In the genomic region with DNA sequence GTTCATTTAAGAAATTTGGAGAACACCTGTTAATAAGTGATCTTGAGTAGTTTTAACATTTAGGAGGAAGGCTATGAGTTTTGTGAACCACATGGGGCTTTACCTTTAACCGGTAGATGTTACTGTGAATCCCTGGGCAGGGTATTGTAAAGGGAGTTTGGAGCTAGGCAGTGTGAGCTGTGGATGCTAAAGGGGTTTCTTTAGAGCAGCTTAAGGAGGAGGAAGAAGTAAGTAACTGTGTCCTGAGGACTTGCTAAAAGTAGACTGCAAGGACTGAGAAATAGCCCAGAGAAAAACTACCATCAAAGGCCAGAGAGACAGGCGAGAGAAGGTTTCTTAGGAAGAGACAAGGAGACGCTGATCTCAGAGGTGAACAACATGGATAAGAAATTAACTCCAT, we compare ENCODE assay signal across 17 cellular contexts. TPM values are rescaled to one million over a fixed set of nuclear protein-coding genes. Genes with fewer than 3 reads are reported as not detected.
A peak's percentile ranks its signal among the peaks of the same experiment; 100 is the strongest.
DNase-seq lines count a peak whose midpoint lies in the region; ATAC-seq, FAIRE-seq and TF ChIP-seq lines count a peak whose summit lies in the region.
"Had no signal": no experiment of that assay in that cellular context is flagged by ENCODE, and none has a peak within 500 bp of the region (broad histone marks: within the 10 kb centered on the region; RNA-seq: fewer than 3 reads in every experiment).

No MANE protein-coding gene starts in this region.

- peaks cover 10% of the 10 kb centered on the region for H3K27me3 Mint-ChIP-seq in CD4-positive, CD25-positive, alpha-beta regulatory T cell
- no peaks in the 10 kb centered on the region for H3K27me3 Mint-ChIP-seq in T-helper 1 cell treated with Interleukin-12 subunit alpha and Interleukin-12 subunit beta and Interleukin-4 antibody, amounts not matched to agents 30 μg/mL and 1 μg/mL, for 36 hours (ENCODE audit: low read depth)
- peaks cover 7 to 28% (median 24%) of the 10 kb centered on the region in 3 donors for H3K27me3 Mint-ChIP-seq in immature natural killer cell (ENCODE audit: low read depth in 3 of 3)
- H3K27me3 Mint-ChIP-seq: brain had no signal

- peak overlapping the region; percentile 97 for H3K4me3 ChIP-seq in CD4-positive, CD25-positive, alpha-beta regulatory T cell (ENCODE audit: low read depth, low read length)
- H3K4me3 ChIP-seq: mucosa of descending colon had no signal

- peaks cover 0 to 6% (median 0%) of the 10 kb centered on the region in 7 donors for H3K9me3 Mint-ChIP-seq in CD4-positive, CD25-positive, alpha-beta regulatory T cell
- no peaks in the 10 kb centered on the region for H3K9me3 Mint-ChIP-seq in T-helper 1 cell treated with Interleukin-12 subunit alpha and Interleukin-12 subunit beta and Interleukin-4 antibody, amounts not matched to agents 30 μg/mL and 1 μg/mL, for 36 hours
- no peaks in the 10 kb centered on the region for H3K9me3 Mint-ChIP-seq in immature natural killer cell
- H3K9me3 Mint-ChIP-seq: brain had no signal

- TF ChIP-seq POLR2A in GM12892 (IDR thresholded peaks at IDR 0.05; ENCODE audit: low read depth, low read length) = no peak

- H3K4me1 ChIP-seq in CD4-positive, CD25-positive, alpha-beta regulatory T cell (ENCODE audit: control insufficient read depth, insufficient read depth, low read length, poor library complexity, severe bottlenecking) = peaks cover 73% of the 10 kb centered on the region
- H3K4me1 ChIP-seq: BE2C had no signal

- peaks cover 82% of the 10 kb centered on the region for H3K36me3 Mint-ChIP-seq in CD4-positive, CD25-positive, alpha-beta regulatory T cell
- peaks cover 72% of the 10 kb centered on the region for H3K36me3 Mint-ChIP-seq in T-helper 1 cell treated with Interleukin-12 subunit alpha and Interleukin-12 subunit beta and Interleukin-4 antibody, amounts not matched to agents 30 μg/mL and 1 μg/mL, for 36 hours (ENCODE audit: low read depth)
- peaks cover 0 to 9% (median 3%) of the 10 kb centered on the region in 3 donors for H3K36me3 Mint-ChIP-seq in immature natural killer cell
- H3K36me3 Mint-ChIP-seq: brain had no signal

- H3K27ac Mint-ChIP-seq in CD4-positive, CD25-positive, alpha-beta regulatory T cell = peak overlapping the region; percentile 97 to 99 (median 99)
- H3K27ac Mint-ChIP-seq in T-helper 1 cell treated with Interleukin-12 subunit alpha and Interleukin-12 subunit beta and Interleukin-4 antibody, amounts not matched to agents 30 μg/mL and 1 μg/mL, for 36 hours = peak overlapping the region; percentile 98
- peak overlapping the region; percentile 68 to 98 (median 90) for H3K27ac Mint-ChIP-seq in immature natural killer cell

- peak overlapping the region; percentile 97 to 99 (median 98) for H3K4me3 Mint-ChIP-seq in CD4-positive, CD25-positive, alpha-beta regulatory T cell
- peak overlapping the region; percentile 97 for H3K4me3 Mint-ChIP-seq in T-helper 1 cell treated with Interleukin-12 subunit alpha and Interleukin-12 subunit beta and Interleukin-4 antibody, amounts not matched to agents 30 μg/mL and 1 μg/mL, for 36 hours
- peak overlapping the region; percentile 44 to 87 (median 60) for H3K4me3 Mint-ChIP-seq in immature natural killer cell
- H3K4me3 Mint-ChIP-seq: brain had no signal

- peaks cover 21% of the 10 kb centered on the region for H3K36me3 ChIP-seq in CD4-positive, CD25-positive, alpha-beta regulatory T cell (ENCODE audit: control insufficient read depth, insufficient read depth, low read length)
- H3K36me3 ChIP-seq: BE2C had no signal

- peaks cover 19 to 51% (median 32%) of the 10 kb centered on the region in 4 donors for H3K4me1 Mint-ChIP-seq in CD4-positive, CD25-positive, alpha-beta regulatory T cell
- H3K4me1 Mint-ChIP-seq in T-helper 1 cell treated with Interleukin-12 subunit alpha and Interleukin-12 subunit beta and Interleukin-4 antibody, amounts not matched to agents 30 μg/mL and 1 μg/mL, for 36 hours (ENCODE audit: low read depth) = peaks cover 53% of the 10 kb centered on the region
- H3K4me1 Mint-ChIP-seq in immature natural killer cell = peaks cover 94 to 97% of the 10 kb centered on the region in 2 donors

- H3K27me3 ChIP-seq in CD4-positive, CD25-positive, alpha-beta regulatory T cell (ENCODE audit: control insufficient read depth, insufficient read depth, low read length) = no peaks in the 10 kb centered on the region
- H3K27me3 ChIP-seq: BE2C had no signal

- no peak for ATAC-seq in CD4-positive, CD25-positive, alpha-beta regulatory T cell (ENCODE audit: low read depth in 2 of 2)
- no peak for ATAC-seq in left lobe of liver
- ATAC-seq: mucosa of descending colon had no signal

- DNase-seq in CD4-positive, CD25-positive, alpha-beta regulatory T cell = peak in 1 of 3 donors; percentile 65
- DNase-seq in GM12892 (ENCODE audit: insufficient read length) = no peak
- DNase-seq in immature natural killer cell = no peak
- no peak for DNase-seq in mucosa of gallbladder (ENCODE audit: low spot score)
- DNase-seq in NCI-H524 (lab: John Stamatoyannopoulos, UW) = no peak
- DNase-seq in left lobe of liver (ENCODE audit: low spot score) = no peak
- no peak for DNase-seq in NCI-H146 (lab: John Stamatoyannopoulos, UW)
- DNase-seq: BE2C; effector CD8-positive, alpha-beta T cell; EL; Kasumi-1; mucosa of descending colon; NCI-H2107; SIG-M5 had no signal

- no peaks in the 10 kb centered on the region for H3K9me3 ChIP-seq in CD4-positive, CD25-positive, alpha-beta regulatory T cell (ENCODE audit: control insufficient read depth in 2 of 2, low read length in 2 of 2)
- H3K9me3 ChIP-seq: BE2C, mucosa of descending colon had no signal

- FAIRE-seq in GM12892 (lab: Jason Lieb, UNC) = peak; percentile 67

- peak overlapping the region; percentile 100 for H3K27ac ChIP-seq in CD4-positive, CD25-positive, alpha-beta regulatory T cell (ENCODE audit: insufficient read depth, low read length, poor library complexity, severe bottlenecking)

RNA-seq across cellular contexts. Expression of a gene that starts 5.6 kb away (rescaled TPM):
- total RNA-seq in CD4-positive, CD25-positive, alpha-beta regulatory T cell = 645 TPM
- polyA plus RNA-seq in CD4-positive, CD25-positive, alpha-beta regulatory T cell = 100 to 1,000 TPM; 360 to 479 (median 397) TPM
- polyA plus RNA-seq in GM12892 (2012; ENCODE audit: missing spikeins) = 93.6 TPM
- polyA plus RNA-seq in immature natural killer cell = 10 to 100 TPM; 82.0 to 97.6 (median 97.3) TPM
- total RNA-seq in mucosa of gallbladder = 7.9 TPM
- 0.70 TPM for total RNA-seq in left lobe of liver
- total RNA-seq: fibroblast of villous mesenchyme had no signal

Comparison
In these comparisons a context has a peak if more than half of its experiments do, and no peak if none do; other contexts are left out.
1. RNA of a gene that starts 5.6 kb away (total RNA-seq): 645 TPM in CD4-positive, CD25-positive, alpha-beta regulatory T cell (single experiment); 7.9 TPM in mucosa of gallbladder (single experiment) and 0.70 TPM in left lobe of liver (single experiment); every median in the first group is over 10 times any median in the second.
2. Peak in every context shown above with its lines, with median percentiles within 50 percentile points of each other: H3K27ac Mint-ChIP-seq and H3K4me3 Mint-ChIP-seq.